In the genomic region with DNA sequence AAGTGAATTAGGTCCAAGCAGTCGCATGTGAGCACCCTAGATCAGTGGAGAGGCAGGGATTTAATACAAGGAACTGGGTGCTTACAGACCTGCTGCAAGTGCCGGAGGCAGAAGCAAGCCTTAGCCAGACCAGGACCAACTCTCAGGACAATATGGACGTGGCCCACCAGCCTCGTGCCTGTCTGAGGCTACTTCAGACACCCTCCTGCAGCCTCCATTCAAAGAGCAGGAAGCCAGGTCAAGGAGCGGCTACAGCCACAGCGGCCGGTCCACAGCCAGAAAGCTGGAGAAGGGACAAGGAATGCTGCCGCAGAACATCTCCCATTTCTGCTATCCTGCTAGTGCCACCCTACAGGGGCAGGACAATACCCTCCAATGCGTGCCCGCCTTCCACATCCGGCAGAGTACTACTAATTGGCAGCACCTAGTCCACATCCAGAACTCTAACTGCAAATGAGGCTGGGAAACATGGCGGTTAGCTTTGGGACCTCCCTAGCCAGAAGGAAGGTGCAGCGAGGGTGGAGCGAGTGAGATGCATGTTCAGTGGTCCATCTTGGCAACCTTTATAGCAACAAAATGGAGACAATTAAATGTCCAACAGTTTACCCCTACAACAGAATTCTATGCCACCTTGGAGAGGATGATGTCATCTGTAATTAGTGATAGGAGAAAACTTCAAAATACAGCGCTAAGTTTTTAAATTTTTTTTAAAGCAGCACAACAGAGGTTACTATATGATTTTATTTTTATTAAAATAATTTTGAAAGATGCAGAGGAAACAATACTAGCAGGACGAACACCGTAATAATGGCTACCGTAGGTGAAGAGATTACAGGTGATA, we compare ENCODE assay signal across 1 cellular context.
TF ChIP-seq lines count a peak whose summit lies in the region.

No MANE protein-coding gene starts in this region.

TF ChIP-seq in GM23338, 12 proteins besides CTCF, POLR2A, EP300 and RAD21 (continued from another document):
- TF ChIP-seq EZH2 (IDR thresholded peaks at IDR 0.05; ENCODE audit: low read depth, unreplicated experiment) (no peak), EZH2phosphoT487 (IDR thresholded peaks at IDR 0.05; ENCODE audit: unreplicated experiment) (no peak), STAT1 (IDR thresholded peaks at IDR 0.05; ENCODE audit: unreplicated experiment) (no peak), POLR2AphosphoS5 (IDR thresholded peaks at IDR 0.05; ENCODE audit: low read depth) (no peak), ZNF114 (CRISPR knock-in tag; IDR thresholded peaks at IDR 0.05) (no peak), ZNF462 (CRISPR knock-in tag; IDR thresholded peaks at IDR 0.05) (no peak), ZNF331 (CRISPR knock-in tag; IDR thresholded peaks at IDR 0.05; ENCODE audit: low read depth) (no peak)
- TF ChIP-seq, protein P1, sequence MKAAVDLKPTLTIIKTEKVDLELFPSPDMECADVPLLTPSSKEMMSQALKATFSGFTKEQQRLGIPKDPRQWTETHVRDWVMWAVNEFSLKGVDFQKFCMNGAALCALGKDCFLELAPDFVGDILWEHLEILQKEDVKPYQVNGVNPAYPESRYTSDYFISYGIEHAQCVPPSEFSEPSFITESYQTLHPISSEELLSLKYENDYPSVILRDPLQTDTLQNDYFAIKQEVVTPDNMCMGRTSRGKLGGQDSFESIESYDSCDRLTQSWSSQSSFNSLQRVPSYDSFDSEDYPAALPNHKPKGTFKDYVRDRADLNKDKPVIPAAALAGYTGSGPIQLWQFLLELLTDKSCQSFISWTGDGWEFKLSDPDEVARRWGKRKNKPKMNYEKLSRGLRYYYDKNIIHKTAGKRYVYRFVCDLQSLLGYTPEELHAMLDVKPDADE (IDR thresholded peaks at IDR 0.05), result no peak
